ENCODE assay signal across 19 cellular contexts in genomic region chr2:56084117-56084936, GRCh38.
DNase-seq lines count a peak whose midpoint lies in the region; ATAC-seq and TF ChIP-seq lines count a peak whose summit lies in the region.
"Had no signal": no experiment of that assay in that cellular context is flagged by ENCODE, and none has a peak within 500 bp of the region (broad histone marks: within the 10 kb centered on the region; RNA-seq: fewer than 3 reads in every experiment).

No MANE protein-coding gene starts in this region.

- H3K36me3 ChIP-seq in heart right ventricle, result no peaks in the 10 kb centered on the region
- H3K36me3 ChIP-seq: BLaER1 treated with 17β-estradiol and CSF1 and Interleukin-3, amounts not matched to agents 10 nM and 100 nM; Peyer's patch had no signal

- no peaks in the 10 kb centered on the region for H3K4me1 ChIP-seq in heart right ventricle
- H3K4me1 ChIP-seq: Peyer's patch had no signal

- intact Hi-C loops in heart right ventricle (cut with DNase I), result no loop called here

- H3K9me3 ChIP-seq in heart right ventricle, result peaks cover 0 to 10% (median 0%) of the 10 kb centered on the region in 11 donors
- H3K9me3 ChIP-seq: BLaER1 treated with 17β-estradiol and CSF1 and Interleukin-3, amounts not matched to agents 10 nM and 100 nM; Peyer's patch had no signal

- H3K27ac ChIP-seq in heart right ventricle, result no peak overlapping the region
- H3K27ac ChIP-seq: BLaER1 treated with 17β-estradiol and CSF1 and Interleukin-3, amounts not matched to agents 10 nM and 100 nM; Peyer's patch had no signal

- no peak for ATAC-seq in HG02840 (IDR thresholded peaks at IDR 0.05; ENCODE audit: low FRiP score, unreplicated experiment)
- ATAC-seq in heart right ventricle, result no peak

- no peak for TF ChIP-seq CTCF in heart right ventricle (IDR thresholded peaks at IDR 0.05)

- no peaks in the 10 kb centered on the region for H3K27me3 ChIP-seq in heart right ventricle
- H3K27me3 ChIP-seq: BLaER1 treated with 17β-estradiol and CSF1 and Interleukin-3, amounts not matched to agents 10 nM and 100 nM; Peyer's patch had no signal

- WGBS in heart right ventricle, 2 donors, result 58% methylated on average over 5 of the region's 5 CpGs

- H3K4me3 ChIP-seq in heart right ventricle, result no peak overlapping the region
- H3K4me3 ChIP-seq: BLaER1 treated with 17β-estradiol and CSF1 and Interleukin-3, amounts not matched to agents 10 nM and 100 nM; Peyer's patch had no signal

- DNase-seq in NCI-H446 treated with DMSO at 0.1 percent for 48 hours (lab: John Stamatoyannopoulos, UW), result peak; percentile 8
- DNase-seq in NCI-H446 (lab: John Stamatoyannopoulos, UW), result no peak
- peak; percentile 7 for DNase-seq in RPMI7951 (ENCODE audit: low read depth)
- DNase-seq in inferior parietal cortex (ENCODE audit: extremely low spot score), result peak; percentile 27
- no peak for DNase-seq in putamen (ENCODE audit: low spot score)
- DNase-seq in heart right ventricle, result no peak
- no peak for DNase-seq in NCI-H146 (lab: John Stamatoyannopoulos, UW)
- DNase-seq: 8988T, DMS153, H9, IMR-90, Kasumi-1, NCI-H1105 treated with DMSO at 0.1 percent for 48 hours, NCI-H1930, NCI-H510A treated with DMSO at 0.1 percent for 48 hours, Peyer's patch, Right ventricle myocardium superior had no signal

Comparison
In these comparisons a context has a peak if more than half of its experiments do, and no peak if none do; other contexts are left out.
1. DNase-seq: peak in NCI-H446 treated with DMSO at 0.1 percent for 48 hours (single experiment), RPMI7951 (single experiment) and inferior parietal cortex (single experiment); none in NCI-H446 (0 of 2), putamen (single experiment), heart right ventricle (0 of 2) and NCI-H146 (single experiment).